26 cellular contexts compared by ENCODE assay signal in genomic region chrX:70231666-70232065, GRCh38. TPM values are rescaled to one million over a fixed set of nuclear protein-coding genes. Genes with fewer than 3 reads are reported as not detected.
A peak's percentile ranks its signal among the peaks of the same experiment; 100 is the strongest.
DNase-seq lines count a peak whose midpoint lies in the region; ATAC-seq, FAIRE-seq and TF ChIP-seq lines count a peak whose summit lies in the region.
"Had no signal": no experiment of that assay in that cellular context is flagged by ENCODE, and none has a peak within 500 bp of the region (broad histone marks: within the 10 kb centered on the region; RNA-seq: fewer than 3 reads in every experiment).

No MANE protein-coding gene starts in this region.

- peaks cover 18% of the 10 kb centered on the region for H3K4me1 Mint-ChIP-seq in activated naive CD8-positive, alpha-beta T cell treated with anti-CD3 and anti-CD28 coated beads for 36 hours
- peaks cover 0 to 2% (median 0%) of the 10 kb centered on the region in 4 donors for H3K4me1 Mint-ChIP-seq in naive thymus-derived CD8-positive, alpha-beta T cell
- no peaks in the 10 kb centered on the region for H3K4me1 Mint-ChIP-seq in Caco-2 (ENCODE audit: low read depth, unreplicated experiment)

- H3K4me2 ChIP-seq in HepG2 (ENCODE audit: low read depth, low read length), result peak overlapping the region; percentile 33; the same call in 1 of the 2 replicates
- H3K4me2 ChIP-seq: BLaER1 treated with 17β-estradiol and CSF1 and Interleukin-3, amounts not matched to agents 10 nM and 100 nM; SK-N-SH had no signal

- BruUV-seq in HepG2 (replicated peaks; lab: Mats Ljungman, UMichigan) (no TSS peak), Caco-2 (replicated peaks; lab: Mats Ljungman, UMichigan) (no TSS peak)

- H3K79me2 ChIP-seq in HepG2 (ENCODE audit: insufficient read depth, low read length), result no peaks in the 10 kb centered on the region

- 16% methylated on average over 4 of the region's 4 CpGs for WGBS in HepG2 (ENCODE audit: low lambda C conversion rate)

- H3K27ac ChIP-seq in cardiac muscle cell, result no peak overlapping the region
- no peak overlapping the region for H3K27ac ChIP-seq in HepG2 (ENCODE audit: extremely low read length, insufficient read depth, low read length)
- H3K27ac ChIP-seq: BLaER1 treated with 17β-estradiol and CSF1 and Interleukin-3, amounts not matched to agents 10 nM and 100 nM; HL-60 had no signal

- DNase-seq in cardiac muscle cell (ENCODE audit: low read depth in 1 of 2, low spot score in 1 of 2), result peak; percentile 0 to 70
- no peak for DNase-seq in Right ventricle myocardium inferior (ENCODE audit: missing footprints)
- peak; percentile 62 for DNase-seq in NCI-H226
- DNase-seq in activated naive CD8-positive, alpha-beta T cell treated with anti-CD3 and anti-CD28 coated beads for 36 hours, result no peak
- DNase-seq in HepG2 (ENCODE audit: low spot score), result no peak
- DNase-seq in germinal center (ENCODE audit: low spot score), result no peak
- DNase-seq in naive thymus-derived CD8-positive, alpha-beta T cell, result no peak
- no peak for DNase-seq in Caco-2
- DNase-seq: CD8-positive, alpha-beta T cell; DND-41; H9; IMR-90; Karpas-422; NCI-H1092; NCI-H146; NCI-H2029 treated with DMSO at 0.1 percent for 48 hours; NCI-H2171; NCI-H446; NCI-H526 treated with DMSO at 0.1 percent for 48 hours; SHP77 treated with DMSO at 0.1 percent for 48 hours; SK-N-SH had no signal

- POLR2A ChIA-PET in HepG2 (lab: Yijun Ruan, JAX), result no interaction called here
- POLR2A ChIA-PET in naive thymus-derived CD8-positive, alpha-beta T cell (lab: Charles Lee), result no interaction called here
- POLR2A ChIA-PET in Caco-2 (lab: Charles Lee), result no interaction called here

- no peak overlapping the region for H3K4me3 Mint-ChIP-seq in activated naive CD8-positive, alpha-beta T cell treated with anti-CD3 and anti-CD28 coated beads for 36 hours
- no peak overlapping the region for H3K4me3 Mint-ChIP-seq in naive thymus-derived CD8-positive, alpha-beta T cell
- H3K4me3 Mint-ChIP-seq in Caco-2 (ENCODE audit: unreplicated experiment), result no peak overlapping the region
- H3K4me3 Mint-ChIP-seq: CD8-positive, alpha-beta T cell; H9 had no signal

- no peaks in the 10 kb centered on the region for H3K27me3 ChIP-seq in cardiac muscle cell
- no peaks in the 10 kb centered on the region; a peak in 1 of 5 replicates for H3K27me3 ChIP-seq in HepG2 (ENCODE audit: control insufficient read depth in 1 of 2, insufficient read depth in 2 of 2, low read length in 2 of 2)
- H3K27me3 ChIP-seq in Caco-2 (replicated peaks; ENCODE audit: control insufficient read depth, insufficient read depth, low read length), result no peaks in the 10 kb centered on the region

- H4K20me1 ChIP-seq in HepG2 (ENCODE audit: insufficient read depth, low read length), result no peaks in the 10 kb centered on the region
- H4K20me1 ChIP-seq: BLaER1 treated with 17β-estradiol and CSF1 and Interleukin-3, amounts not matched to agents 10 nM and 100 nM had no signal

- no peak for TF ChIP-seq POLR2A in HepG2 (IDR thresholded peaks at IDR 0.05; ENCODE audit: insufficient read depth in 1 of 2, low read depth in 2 of 2, low read length in 2 of 2)

- TF ChIP-seq CTCF in cardiac muscle cell (IDR thresholded peaks at IDR 0.05; ENCODE audit: low read depth, low read length) (no peak), HepG2 (CRISPR knock-in tag; IDR thresholded peaks at IDR 0.05) (no peak), Caco-2 (IDR thresholded peaks at IDR 0.05; ENCODE audit: insufficient read depth in 1 of 2, low read depth in 1 of 2, low read length in 1 of 2, severe bottlenecking in 1 of 2, unreplicated experiment in 1 of 2) (no peak)

- H3K27me3 Mint-ChIP-seq in activated naive CD8-positive, alpha-beta T cell treated with anti-CD3 and anti-CD28 coated beads for 36 hours, result no peaks in the 10 kb centered on the region
- peaks cover 0 to 1% (median 0%) of the 10 kb centered on the region in 5 donors for H3K27me3 Mint-ChIP-seq in naive thymus-derived CD8-positive, alpha-beta T cell
- no peaks in the 10 kb centered on the region for H3K27me3 Mint-ChIP-seq in Caco-2 (ENCODE audit: insufficient read depth, unreplicated experiment)

- no peak for FAIRE-seq in HepG2 (lab: Jason Lieb, UNC)

- H3K36me3 ChIP-seq in cardiac muscle cell (no peaks in the 10 kb centered on the region), HepG2 (replicated peaks in 1 of 2; ENCODE audit: control insufficient read depth in 1 of 2, insufficient read depth in 2 of 2, low read length in 2 of 2) (no peaks in the 10 kb centered on the region), Caco-2 (ENCODE audit: control insufficient read depth, insufficient read depth, low read length) (no peaks in the 10 kb centered on the region)
- H3K36me3 ChIP-seq: BLaER1 treated with 17β-estradiol and CSF1 and Interleukin-3, amounts not matched to agents 10 nM and 100 nM had no signal

- intact Hi-C loops in Right ventricle myocardium inferior (cut with DNase I), result no loop called here
- intact Hi-C loops in HepG2 (cut with micrococcal nuclease; ENCODE audit: unreplicated experiment), result no loop called here
- intact Hi-C loops in Caco-2 (cut with micrococcal nuclease; ENCODE audit: unreplicated experiment), result no loop called here

- no peak for TF ChIP-seq RAD21 in HepG2 (CRISPR knock-in tag; IDR thresholded peaks at IDR 0.05)

- H2AFZ ChIP-seq in HepG2 (ENCODE audit: low read length), result no peak overlapping the region

- no peak for TF ChIP-seq EP300 in HepG2 (IDR thresholded peaks at IDR 0.05; ENCODE audit: low read depth in 2 of 2, low read length in 2 of 2)
- TF ChIP-seq EP300 in HepG2 (CRISPR knock-in tag; IDR thresholded peaks at IDR 0.05; ENCODE audit: borderline replicate concordance), result no peak

- H3K9me3 Mint-ChIP-seq in activated naive CD8-positive, alpha-beta T cell treated with anti-CD3 and anti-CD28 coated beads for 36 hours, result no peaks in the 10 kb centered on the region
- no peaks in the 10 kb centered on the region for H3K9me3 Mint-ChIP-seq in naive thymus-derived CD8-positive, alpha-beta T cell
- no peaks in the 10 kb centered on the region for H3K9me3 Mint-ChIP-seq in Caco-2 (ENCODE audit: unreplicated experiment)
- H3K9me3 Mint-ChIP-seq: CD8-positive, alpha-beta T cell had no signal

- H3K4me3 ChIP-seq in cardiac muscle cell, result no peak overlapping the region
- H3K4me3 ChIP-seq in HepG2 (replicated peaks in 1 of 3; ENCODE audit: insufficient read depth in 1 of 3, low read depth in 2 of 3, low read length in 3 of 3), result no peak overlapping the region
- no peak overlapping the region for H3K4me3 ChIP-seq in Caco-2 (ENCODE audit: low read depth, low read length)
- H3K4me3 ChIP-seq: BLaER1 treated with 17β-estradiol and CSF1 and Interleukin-3, amounts not matched to agents 10 nM and 100 nM had no signal

- H3K9me3 ChIP-seq in cardiac muscle cell (ENCODE audit: low read depth) (no peaks in the 10 kb centered on the region), HepG2 (ENCODE audit: low read length) (no peaks in the 10 kb centered on the region), Caco-2 (no peaks in the 10 kb centered on the region)
- H3K9me3 ChIP-seq: BLaER1 treated with 17β-estradiol and CSF1 and Interleukin-3, amounts not matched to agents 10 nM and 100 nM; SK-N-SH had no signal

- in situ Hi-C loops in HepG2 (cut with HindIII; ENCODE audit: extremely low pct_ligation_motif_present, low pct_unique_long_range_greater_than_20kb), result no loop called here

- H3K4me1 ChIP-seq in cardiac muscle cell (ENCODE audit: low read depth) (no peaks in the 10 kb centered on the region), HepG2 (ENCODE audit: insufficient read depth, low read length) (no peaks in the 10 kb centered on the region; the same call in 1 of the 2 replicates), Caco-2 (no peaks in the 10 kb centered on the region)
- H3K4me1 ChIP-seq: BLaER1 treated with 17β-estradiol and CSF1 and Interleukin-3, amounts not matched to agents 10 nM and 100 nM had no signal

- H3K27ac Mint-ChIP-seq in activated naive CD8-positive, alpha-beta T cell treated with anti-CD3 and anti-CD28 coated beads for 36 hours, result peak overlapping the region; percentile 69
- H3K27ac Mint-ChIP-seq in naive thymus-derived CD8-positive, alpha-beta T cell, result no peak overlapping the region
- no peak overlapping the region for H3K27ac Mint-ChIP-seq in Caco-2 (ENCODE audit: unreplicated experiment)
- H3K27ac Mint-ChIP-seq: CD8-positive, alpha-beta T cell; H9 had no signal

- CTCF ChIA-PET in HepG2 (lab: Yijun Ruan, JAX; ENCODE audit: low intra/inter-chr PET ratio, low total read pairs), result no interaction called here
- CTCF ChIA-PET in Caco-2 (lab: Charles Lee), result no interaction called here

- H3K36me3 Mint-ChIP-seq in activated naive CD8-positive, alpha-beta T cell treated with anti-CD3 and anti-CD28 coated beads for 36 hours, result no peaks in the 10 kb centered on the region
- peaks cover 0 to 2% (median 0%) of the 10 kb centered on the region in 3 donors for H3K36me3 Mint-ChIP-seq in naive thymus-derived CD8-positive, alpha-beta T cell
- H3K36me3 Mint-ChIP-seq in Caco-2 (ENCODE audit: insufficient read depth, unreplicated experiment), result no peaks in the 10 kb centered on the region
- H3K36me3 Mint-ChIP-seq: CD8-positive, alpha-beta T cell had no signal

- H3K9ac ChIP-seq in HepG2 (ENCODE audit: insufficient read depth, low read depth, low read length), result no peak overlapping the region
- H3K9ac ChIP-seq: BLaER1 treated with 17β-estradiol and CSF1 and Interleukin-3, amounts not matched to agents 10 nM and 100 nM; SK-N-SH had no signal

- ATAC-seq in Right ventricle myocardium inferior (no peak), HepG2 (peak; percentile 57; the same call in 1 of the 3 replicates)
- ATAC-seq in naive thymus-derived CD8-positive, alpha-beta T cell, result no peak
- ATAC-seq: CD8-positive, alpha-beta T cell had no signal

RNA-seq across cellular contexts. Expression of gene AWAT1, which starts 2.8 kb away (rescaled TPM):
- total RNA-seq in cardiac muscle cell (not detected in 2 replicates), Right ventricle myocardium inferior (not detected), HepG2 (2016; rRNA removed; fragmentation: Illumina TruSeq; extraction: Trizol) (not detected in 2 replicates), Caco-2 (2022) (not detected in 2 replicates)
- polyA plus RNA-seq in cardiac muscle cell (not detected in 2 replicates), HepG2 (2011; rRNA removed) (not detected in 2 replicates)
- total RNA-seq in activated naive CD8-positive, alpha-beta T cell treated with anti-CD3 and anti-CD28 coated beads for 36 hours, result not detected
- total RNA-seq in HepG2 (2016; cell fraction: cytosol; rRNA removed; fragmentation: Illumina TruSeq; extraction: Trizol; ENCODE audit: low read depth), result not detected in 2 replicates
- not detected in 2 replicates for total RNA-seq in HepG2 (2016; cell fraction: insoluble cytoplasmic fraction; rRNA removed; fragmentation: Illumina TruSeq; extraction: Trizol)
- not detected in 2 replicates for total RNA-seq in HepG2 (2016; cell fraction: membrane; rRNA removed; fragmentation: Illumina TruSeq; extraction: Trizol)
- total RNA-seq in HepG2 (2016; cell fraction: nucleus; rRNA removed; fragmentation: Illumina TruSeq; extraction: Trizol), result not detected in 2 replicates
- not detected in 2 replicates for polyA plus RNA-seq in HepG2 (2011; cell fraction: cytosol; rRNA removed)
- not detected in 2 replicates for polyA plus RNA-seq in HepG2 (2011; cell fraction: nucleus; rRNA removed)
- not detected in 2 replicates for polyA plus RNA-seq in HepG2 (2012)
- polyA plus RNA-seq in HepG2 (2016; cell fraction: cytosol; fragmentation: Illumina TruSeq; extraction: Trizol; ENCODE audit: low read depth), result not detected in 2 replicates
- polyA plus RNA-seq in HepG2 (2016; cell fraction: insoluble cytoplasmic fraction; fragmentation: Illumina TruSeq; extraction: Trizol; ENCODE audit: low read depth), result not detected in 2 replicates
- polyA plus RNA-seq in HepG2 (2016; cell fraction: membrane; fragmentation: Illumina TruSeq; extraction: Trizol; ENCODE audit: low read depth), result not detected in 2 replicates
- polyA plus RNA-seq in HepG2 (2016; cell fraction: nucleus; fragmentation: Illumina TruSeq; extraction: Trizol; ENCODE audit: insufficient read depth, low read depth), result not detected in 2 replicates
- not detected in 2 replicates for polyA minus RNA-seq in HepG2 (2011; rRNA and poly(A)+ RNA removed; ENCODE audit: low replicate concordance)
- polyA minus RNA-seq in HepG2 (2011; cell fraction: cytosol; rRNA and poly(A)+ RNA removed), result not detected in 2 replicates
- not detected in 2 replicates for polyA minus RNA-seq in HepG2 (2011; cell fraction: nucleus; rRNA and poly(A)+ RNA removed)
- total RNA-seq in naive thymus-derived CD8-positive, alpha-beta T cell, result not detected
- polyA plus RNA-seq in naive thymus-derived CD8-positive, alpha-beta T cell, result not detected
- total RNA-seq: CD8-positive, alpha-beta T cell; G401; H9; HT1080; IMR-90; MCF 10A had no signal
- polyA plus RNA-seq: IMR-90, SK-N-SH had no signal

RNA-seq across cellular contexts. Expression of gene P2RY4, which starts 28.3 kb away (rescaled TPM):
- total RNA-seq in cardiac muscle cell (0.09 TPM in 1 of 2 replicates, not detected in the other), Right ventricle myocardium inferior (not detected), HepG2 (2016; rRNA removed; fragmentation: Illumina TruSeq; extraction: Trizol) (0.07 TPM in 1 of 2 replicates, not detected in the other), Caco-2 (2022) (0.18 TPM in 1 of 2 replicates, not detected in the other)
- polyA plus RNA-seq in cardiac muscle cell (0.17 TPM in 1 of 2 replicates, not detected in the other), HepG2 (2011; rRNA removed) (0.49 and 0.67 TPM in 2 replicates)
- under 1 TPM in 1 of 2 experiments, not detected in 1; 0.12 TPM for total RNA-seq in activated naive CD8-positive, alpha-beta T cell treated with anti-CD3 and anti-CD28 coated beads for 36 hours
- total RNA-seq in HepG2 (2016; cell fraction: cytosol; rRNA removed; fragmentation: Illumina TruSeq; extraction: Trizol; ENCODE audit: low read depth), result not detected in 2 replicates
- total RNA-seq in HepG2 (2016; cell fraction: insoluble cytoplasmic fraction; rRNA removed; fragmentation: Illumina TruSeq; extraction: Trizol), result not detected in 2 replicates
- total RNA-seq in HepG2 (2016; cell fraction: membrane; rRNA removed; fragmentation: Illumina TruSeq; extraction: Trizol), result not detected in 2 replicates
- total RNA-seq in HepG2 (2016; cell fraction: nucleus; rRNA removed; fragmentation: Illumina TruSeq; extraction: Trizol), result 0.25 TPM in 1 of 2 replicates, not detected in the other
- 0.25 and 0.27 TPM in 2 replicates for polyA plus RNA-seq in HepG2 (2011; cell fraction: cytosol; rRNA removed)
- polyA plus RNA-seq in HepG2 (2011; cell fraction: nucleus; rRNA removed), result 1.9 TPM in 2 replicates
- 0.13 and 0.16 TPM in 2 replicates for polyA plus RNA-seq in HepG2 (2012)
- polyA plus RNA-seq in HepG2 (2016; cell fraction: cytosol; fragmentation: Illumina TruSeq; extraction: Trizol; ENCODE audit: low read depth), result not detected in 2 replicates
- not detected in 2 replicates for polyA plus RNA-seq in HepG2 (2016; cell fraction: insoluble cytoplasmic fraction; fragmentation: Illumina TruSeq; extraction: Trizol; ENCODE audit: low read depth)
- not detected in 2 replicates for polyA plus RNA-seq in HepG2 (2016; cell fraction: membrane; fragmentation: Illumina TruSeq; extraction: Trizol; ENCODE audit: low read depth)
- not detected in 2 replicates for polyA plus RNA-seq in HepG2 (2016; cell fraction: nucleus; fragmentation: Illumina TruSeq; extraction: Trizol; ENCODE audit: insufficient read depth, low read depth)
- polyA minus RNA-seq in HepG2 (2011; rRNA and poly(A)+ RNA removed; ENCODE audit: low replicate concordance), result 0.56 and 1.3 TPM in 2 replicates
- 0.35 and 0.40 TPM in 2 replicates for polyA minus RNA-seq in HepG2 (2011; cell fraction: cytosol; rRNA and poly(A)+ RNA removed)
- 0.62 and 1.3 TPM in 2 replicates for polyA minus RNA-seq in HepG2 (2011; cell fraction: nucleus; rRNA and poly(A)+ RNA removed)
- under 1 TPM; 0.55 to 0.75 TPM for total RNA-seq in naive thymus-derived CD8-positive, alpha-beta T cell
- not detected for polyA plus RNA-seq in naive thymus-derived CD8-positive, alpha-beta T cell
- total RNA-seq: CD8-positive, alpha-beta T cell; H9; HT1080; IMR-90; MCF 10A had no signal

RNA-seq across cellular contexts. Expression of gene ARR3, which starts 36.5 kb away (rescaled TPM):
- total RNA-seq in cardiac muscle cell (not detected in 2 replicates), Right ventricle myocardium inferior (not detected), HepG2 (2016; rRNA removed; fragmentation: Illumina TruSeq; extraction: Trizol) (not detected in 2 replicates), Caco-2 (2022) (not detected in 2 replicates)
- polyA plus RNA-seq in cardiac muscle cell (0.10 and 0.32 TPM in 2 replicates), HepG2 (2011; rRNA removed) (not detected in 2 replicates)
- not detected for total RNA-seq in activated naive CD8-positive, alpha-beta T cell treated with anti-CD3 and anti-CD28 coated beads for 36 hours
- total RNA-seq in HepG2 (2016; cell fraction: cytosol; rRNA removed; fragmentation: Illumina TruSeq; extraction: Trizol; ENCODE audit: low read depth), result not detected in 2 replicates
- total RNA-seq in HepG2 (2016; cell fraction: insoluble cytoplasmic fraction; rRNA removed; fragmentation: Illumina TruSeq; extraction: Trizol), result not detected in 2 replicates
- not detected in 2 replicates for total RNA-seq in HepG2 (2016; cell fraction: membrane; rRNA removed; fragmentation: Illumina TruSeq; extraction: Trizol)
- not detected in 2 replicates for total RNA-seq in HepG2 (2016; cell fraction: nucleus; rRNA removed; fragmentation: Illumina TruSeq; extraction: Trizol)
- not detected in 2 replicates for polyA plus RNA-seq in HepG2 (2011; cell fraction: cytosol; rRNA removed)
- polyA plus RNA-seq in HepG2 (2011; cell fraction: nucleus; rRNA removed), result not detected in 2 replicates
- 0.35 TPM in 1 of 2 replicates, not detected in the other for polyA plus RNA-seq in HepG2 (2012)
- polyA plus RNA-seq in HepG2 (2016; cell fraction: cytosol; fragmentation: Illumina TruSeq; extraction: Trizol; ENCODE audit: low read depth), result not detected in 2 replicates
- not detected in 2 replicates for polyA plus RNA-seq in HepG2 (2016; cell fraction: insoluble cytoplasmic fraction; fragmentation: Illumina TruSeq; extraction: Trizol; ENCODE audit: low read depth)
- polyA plus RNA-seq in HepG2 (2016; cell fraction: membrane; fragmentation: Illumina TruSeq; extraction: Trizol; ENCODE audit: low read depth), result not detected in 2 replicates
- polyA plus RNA-seq in HepG2 (2016; cell fraction: nucleus; fragmentation: Illumina TruSeq; extraction: Trizol; ENCODE audit: insufficient read depth, low read depth), result not detected in 2 replicates
- polyA minus RNA-seq in HepG2 (2011; rRNA and poly(A)+ RNA removed; ENCODE audit: low replicate concordance), result not detected in 2 replicates
- not detected in 2 replicates for polyA minus RNA-seq in HepG2 (2011; cell fraction: cytosol; rRNA and poly(A)+ RNA removed)
- polyA minus RNA-seq in HepG2 (2011; cell fraction: nucleus; rRNA and poly(A)+ RNA removed), result not detected in 2 replicates
- not detected for total RNA-seq in naive thymus-derived CD8-positive, alpha-beta T cell
- polyA plus RNA-seq in naive thymus-derived CD8-positive, alpha-beta T cell, result not detected
- total RNA-seq: CD8-positive, alpha-beta T cell; G401; H9; HT1080; IMR-90; MCF 10A had no signal
- polyA plus RNA-seq: IMR-90, SK-N-SH had no signal

RNA-seq across cellular contexts. Expression of gene RAB41, which starts 50.3 kb away (rescaled TPM):
- not detected in 2 replicates for total RNA-seq in cardiac muscle cell
- polyA plus RNA-seq in cardiac muscle cell, result 0.26 TPM in 1 of 2 replicates, not detected in the other
- not detected for total RNA-seq in Right ventricle myocardium inferior
- total RNA-seq in activated naive CD8-positive, alpha-beta T cell treated with anti-CD3 and anti-CD28 coated beads for 36 hours, result not detected
- total RNA-seq in HepG2 (2016; rRNA removed; fragmentation: Illumina TruSeq; extraction: Trizol), result not detected in 2 replicates
- not detected in 2 replicates for total RNA-seq in HepG2 (2016; cell fraction: cytosol; rRNA removed; fragmentation: Illumina TruSeq; extraction: Trizol; ENCODE audit: low read depth)
- not detected in 2 replicates for total RNA-seq in HepG2 (2016; cell fraction: insoluble cytoplasmic fraction; rRNA removed; fragmentation: Illumina TruSeq; extraction: Trizol)
- total RNA-seq in HepG2 (2016; cell fraction: membrane; rRNA removed; fragmentation: Illumina TruSeq; extraction: Trizol), result not detected in 2 replicates
- total RNA-seq in HepG2 (2016; cell fraction: nucleus; rRNA removed; fragmentation: Illumina TruSeq; extraction: Trizol), result not detected in 2 replicates
- polyA plus RNA-seq in HepG2 (2011; rRNA removed), result not detected in 2 replicates
- not detected in 2 replicates for polyA plus RNA-seq in HepG2 (2011; cell fraction: cytosol; rRNA removed)
- not detected in 2 replicates for polyA plus RNA-seq in HepG2 (2011; cell fraction: nucleus; rRNA removed)
- polyA plus RNA-seq in HepG2 (2012), result not detected in 2 replicates
- polyA plus RNA-seq in HepG2 (2016; cell fraction: cytosol; fragmentation: Illumina TruSeq; extraction: Trizol; ENCODE audit: low read depth), result not detected in 2 replicates
- not detected in 2 replicates for polyA plus RNA-seq in HepG2 (2016; cell fraction: insoluble cytoplasmic fraction; fragmentation: Illumina TruSeq; extraction: Trizol; ENCODE audit: low read depth)
- not detected in 2 replicates for polyA plus RNA-seq in HepG2 (2016; cell fraction: membrane; fragmentation: Illumina TruSeq; extraction: Trizol; ENCODE audit: low read depth)
- polyA plus RNA-seq in HepG2 (2016; cell fraction: nucleus; fragmentation: Illumina TruSeq; extraction: Trizol; ENCODE audit: insufficient read depth, low read depth), result not detected in 2 replicates
- not detected in 2 replicates for polyA minus RNA-seq in HepG2 (2011; rRNA and poly(A)+ RNA removed; ENCODE audit: low replicate concordance)
- not detected in 2 replicates for polyA minus RNA-seq in HepG2 (2011; cell fraction: cytosol; rRNA and poly(A)+ RNA removed)
- not detected in 2 replicates for polyA minus RNA-seq in HepG2 (2011; cell fraction: nucleus; rRNA and poly(A)+ RNA removed)
- total RNA-seq in naive thymus-derived CD8-positive, alpha-beta T cell, result not detected
- not detected for polyA plus RNA-seq in naive thymus-derived CD8-positive, alpha-beta T cell
- not detected in 2 replicates for total RNA-seq in Caco-2 (2022)
- total RNA-seq: CD8-positive, alpha-beta T cell; G401; H9; HT1080; IMR-90; MCF 10A had no signal
- polyA plus RNA-seq: IMR-90, SK-N-SH had no signal

RNA-seq across cellular contexts. Expression of gene DGAT2L6, which starts 54.4 kb away (rescaled TPM):
- total RNA-seq in cardiac muscle cell, result not detected in 2 replicates
- polyA plus RNA-seq in cardiac muscle cell, result not detected in 2 replicates
- not detected for total RNA-seq in Right ventricle myocardium inferior
- total RNA-seq in activated naive CD8-positive, alpha-beta T cell treated with anti-CD3 and anti-CD28 coated beads for 36 hours, result not detected
- total RNA-seq in HepG2 (2016; rRNA removed; fragmentation: Illumina TruSeq; extraction: Trizol), result not detected in 2 replicates
- total RNA-seq in HepG2 (2016; cell fraction: cytosol; rRNA removed; fragmentation: Illumina TruSeq; extraction: Trizol; ENCODE audit: low read depth), result not detected in 2 replicates
- total RNA-seq in HepG2 (2016; cell fraction: insoluble cytoplasmic fraction; rRNA removed; fragmentation: Illumina TruSeq; extraction: Trizol), result not detected in 2 replicates
- not detected in 2 replicates for total RNA-seq in HepG2 (2016; cell fraction: membrane; rRNA removed; fragmentation: Illumina TruSeq; extraction: Trizol)
- not detected in 2 replicates for total RNA-seq in HepG2 (2016; cell fraction: nucleus; rRNA removed; fragmentation: Illumina TruSeq; extraction: Trizol)
- not detected in 2 replicates for polyA plus RNA-seq in HepG2 (2011; rRNA removed)
- polyA plus RNA-seq in HepG2 (2011; cell fraction: cytosol; rRNA removed), result 0.03 TPM in 1 of 2 replicates, not detected in the other
- not detected in 2 replicates for polyA plus RNA-seq in HepG2 (2011; cell fraction: nucleus; rRNA removed)
- polyA plus RNA-seq in HepG2 (2012), result not detected in 2 replicates
- not detected in 2 replicates for polyA plus RNA-seq in HepG2 (2016; cell fraction: cytosol; fragmentation: Illumina TruSeq; extraction: Trizol; ENCODE audit: low read depth)
- polyA plus RNA-seq in HepG2 (2016; cell fraction: insoluble cytoplasmic fraction; fragmentation: Illumina TruSeq; extraction: Trizol; ENCODE audit: low read depth), result not detected in 2 replicates
- not detected in 2 replicates for polyA plus RNA-seq in HepG2 (2016; cell fraction: membrane; fragmentation: Illumina TruSeq; extraction: Trizol; ENCODE audit: low read depth)
- polyA plus RNA-seq in HepG2 (2016; cell fraction: nucleus; fragmentation: Illumina TruSeq; extraction: Trizol; ENCODE audit: insufficient read depth, low read depth), result not detected in 2 replicates
- not detected in 2 replicates for polyA minus RNA-seq in HepG2 (2011; rRNA and poly(A)+ RNA removed; ENCODE audit: low replicate concordance)
- polyA minus RNA-seq in HepG2 (2011; cell fraction: cytosol; rRNA and poly(A)+ RNA removed), result not detected in 2 replicates
- not detected in 2 replicates for polyA minus RNA-seq in HepG2 (2011; cell fraction: nucleus; rRNA and poly(A)+ RNA removed)
- not detected for total RNA-seq in naive thymus-derived CD8-positive, alpha-beta T cell
- polyA plus RNA-seq in naive thymus-derived CD8-positive, alpha-beta T cell, result not detected
- not detected in 2 replicates for total RNA-seq in Caco-2 (2022)
- total RNA-seq: CD8-positive, alpha-beta T cell; G401; H9; HT1080; IMR-90; MCF 10A had no signal
- polyA plus RNA-seq: IMR-90 had no signal

Comparison
In these comparisons a context has a peak if more than half of its experiments do, and no peak if none do; other contexts are left out.
1. DNase-seq: peak in cardiac muscle cell (2 of 2) and NCI-H226 (single experiment); none in Right ventricle myocardium inferior (single experiment), activated naive CD8-positive, alpha-beta T cell treated with anti-CD3 and anti-CD28 coated beads for 36 hours (single experiment), HepG2 (single experiment), germinal center (single experiment), naive thymus-derived CD8-positive, alpha-beta T cell (0 of 10) and Caco-2 (0 of 2).